27 cellular contexts compared by ENCODE assay signal in genomic region chr2:181074457-181074856, GRCh38.
DNase-seq lines count a peak whose midpoint lies in the region; ATAC-seq and TF ChIP-seq lines count a peak whose summit lies in the region.
"Had no signal": no experiment of that assay in that cellular context is flagged by ENCODE, and none has a peak within 500 bp of the region (broad histone marks: within the 10 kb centered on the region; RNA-seq: fewer than 3 reads in every experiment).

No MANE protein-coding gene starts in this region.

- H3K27ac Mint-ChIP-seq in effector memory CD8-positive, alpha-beta T cell: peak overlapping the region; percentile 32 to 61
- H3K27ac Mint-ChIP-seq in CD14-positive monocyte (no peak overlapping the region), Caco-2 (ENCODE audit: unreplicated experiment) (no peak overlapping the region)
- H3K27ac Mint-ChIP-seq: activated B cell treated with CpG ODN at 0.5 μM for 24 hours; activated naive CD8-positive, alpha-beta T cell treated with anti-CD3 and anti-CD28 coated beads, Interleukin-2, amount 50 U/mL, for 24 hours; T-cell had no signal

- no peaks in the 10 kb centered on the region for H3K9me3 ChIP-seq in MG63
- no peaks in the 10 kb centered on the region for H3K9me3 ChIP-seq in gastrocnemius medialis
- H3K9me3 ChIP-seq in Caco-2: no peaks in the 10 kb centered on the region
- H3K9me3 ChIP-seq: left lung, SJCRH30, spleen had no signal

- H3K36me3 ChIP-seq in MG63 (no peaks in the 10 kb centered on the region), gastrocnemius medialis (no peaks in the 10 kb centered on the region), Caco-2 (ENCODE audit: control insufficient read depth, insufficient read depth, low read length) (no peaks in the 10 kb centered on the region)
- H3K36me3 ChIP-seq: left lung, SJCRH30, spleen had no signal

- no peak overlapping the region for H3K27ac ChIP-seq in gastrocnemius medialis
- H3K27ac ChIP-seq: C4-2B, hepatocyte, KMS-11, left lung, SJCRH30, spleen had no signal

- POLR2A ChIA-PET in Caco-2 (lab: Charles Lee): no interaction called here

- peak; percentile 56 for DNase-seq in EH (ENCODE audit: low read depth)
- peak; percentile 2 for DNase-seq in MG63
- no peak for DNase-seq in effector memory CD8-positive, alpha-beta T cell
- DNase-seq in kidney tubule cell (ENCODE audit: low spot score): peak; percentile 11
- DNase-seq in CD14-positive monocyte (ENCODE audit: low spot score): no peak
- no peak for DNase-seq in gastrocnemius medialis
- no peak for DNase-seq in Caco-2
- DNase-seq: activated B cell treated with CpG ODN at 0.5 μM for 24 hours; activated CD4-positive, alpha-beta T cell treated with anti-CD3 and anti-CD28 coated beads, Interleukin-2, amount 50 U/mL, for 1 hour; activated naive CD8-positive, alpha-beta T cell treated with anti-CD3 and anti-CD28 coated beads, Interleukin-2, amount 50 U/mL, for 24 hours; activated T-cell treated with anti-CD3 and anti-CD28 coated beads, Interleukin-2, amount 50 U/mL, for 48 hours; cerebellar nuclear complex; erythroblast; foreskin melanocyte; left lung; NCI-H1694; posterior cingulate gyrus; right cardiac atrium; SJCRH30; spleen; stimulated activated CD4-positive, alpha-beta T cell treated with anti-CD3 and anti-CD28 coated beads, Interleukin-2, amount 100 ng/mL, for 48 hours; T-cell; trophoblast cell had no signal

- H3K4me1 ChIP-seq in gastrocnemius medialis (peaks cover 9 to 18% of the 10 kb centered on the region in 2 donors), Caco-2 (no peaks in the 10 kb centered on the region)
- H3K4me1 ChIP-seq: SJCRH30 had no signal

- no peaks in the 10 kb centered on the region for H3K36me3 Mint-ChIP-seq in effector memory CD8-positive, alpha-beta T cell (ENCODE audit: insufficient read depth)
- peaks cover 7% of the 10 kb centered on the region in 2 donors for H3K36me3 Mint-ChIP-seq in CD14-positive monocyte
- H3K36me3 Mint-ChIP-seq in Caco-2 (ENCODE audit: insufficient read depth, unreplicated experiment): no peaks in the 10 kb centered on the region
- H3K36me3 Mint-ChIP-seq: T-cell had no signal

- H3K4me3 Mint-ChIP-seq in effector memory CD8-positive, alpha-beta T cell: no peak overlapping the region
- H3K4me3 Mint-ChIP-seq in CD14-positive monocyte: no peak overlapping the region
- H3K4me3 Mint-ChIP-seq in Caco-2 (ENCODE audit: unreplicated experiment): no peak overlapping the region
- H3K4me3 Mint-ChIP-seq: activated B cell treated with CpG ODN at 0.5 μM for 24 hours; activated naive CD8-positive, alpha-beta T cell treated with anti-CD3 and anti-CD28 coated beads, Interleukin-2, amount 50 U/mL, for 24 hours; T-cell had no signal

- H3K27me3 Mint-ChIP-seq in effector memory CD8-positive, alpha-beta T cell: no peaks in the 10 kb centered on the region
- H3K27me3 Mint-ChIP-seq in CD14-positive monocyte (ENCODE audit: low read depth in 3 of 3): no peaks in the 10 kb centered on the region
- H3K27me3 Mint-ChIP-seq in Caco-2 (ENCODE audit: insufficient read depth, unreplicated experiment): no peaks in the 10 kb centered on the region
- H3K27me3 Mint-ChIP-seq: activated B cell treated with CpG ODN at 0.5 μM for 24 hours; activated naive CD8-positive, alpha-beta T cell treated with anti-CD3 and anti-CD28 coated beads, Interleukin-2, amount 50 U/mL, for 24 hours; T-cell had no signal

- no peak for TF ChIP-seq POLR2A in gastrocnemius medialis (IDR thresholded peaks at IDR 0.05)

- ATAC-seq in effector memory CD8-positive, alpha-beta T cell (replicated peaks): no peak
- no peak for ATAC-seq in GM18519 (IDR thresholded peaks at IDR 0.05; ENCODE audit: low FRiP score, unreplicated experiment)
- no peak for ATAC-seq in gastrocnemius medialis
- ATAC-seq: activated naive CD8-positive, alpha-beta T cell treated with anti-CD3 and anti-CD28 coated beads, Interleukin-2, amount 50 U/mL, for 24 hours; left lung; right cardiac atrium; T-cell had no signal

- CTCF ChIA-PET in Caco-2 (lab: Charles Lee): no interaction called here

- no peaks in the 10 kb centered on the region for H3K9me3 Mint-ChIP-seq in effector memory CD8-positive, alpha-beta T cell
- H3K9me3 Mint-ChIP-seq in CD14-positive monocyte: no peaks in the 10 kb centered on the region
- no peaks in the 10 kb centered on the region for H3K9me3 Mint-ChIP-seq in Caco-2 (ENCODE audit: unreplicated experiment)
- H3K9me3 Mint-ChIP-seq: activated B cell treated with CpG ODN at 0.5 μM for 24 hours; activated naive CD8-positive, alpha-beta T cell treated with anti-CD3 and anti-CD28 coated beads, Interleukin-2, amount 50 U/mL, for 24 hours; T-cell had no signal

- intact Hi-C loops in CD14-positive monocyte (cut with micrococcal nuclease): loop anchor here in 1 of 2 donors (10.0 kb wide), 1 partner anchor 390 kb away; no protein-coding TSS in a partner anchor
- intact Hi-C loops in gastrocnemius medialis (cut with DNase I; ENCODE audit: low total_unique reads): loop anchor here (10.0 kb wide), 2 partner anchors 390 to 640 kb away; no protein-coding TSS in a partner anchor
- intact Hi-C loops in Caco-2 (cut with micrococcal nuclease; ENCODE audit: unreplicated experiment): no loop called here

- BruUV-seq in Caco-2 (replicated peaks; lab: Mats Ljungman, UMichigan): no TSS peak

- peaks cover 2 to 8% of the 10 kb centered on the region in 2 donors for H3K4me1 Mint-ChIP-seq in effector memory CD8-positive, alpha-beta T cell (ENCODE audit: low read depth in 2 of 2)
- H3K4me1 Mint-ChIP-seq in CD14-positive monocyte (peaks cover 14% of the 10 kb centered on the region), Caco-2 (ENCODE audit: low read depth, unreplicated experiment) (no peaks in the 10 kb centered on the region)
- H3K4me1 Mint-ChIP-seq: activated B cell treated with CpG ODN at 0.5 μM for 24 hours had no signal

- TF ChIP-seq CTCF in CD14-positive monocyte (IDR thresholded peaks at IDR 0.05) (no peak), gastrocnemius medialis (IDR thresholded peaks at IDR 0.05 in 4 of 5, conservative IDR thresholded peaks at IDR 0.05 in 1 of 5) (no peak), Caco-2 (IDR thresholded peaks at IDR 0.05; ENCODE audit: insufficient read depth in 1 of 2, low read depth in 1 of 2, low read length in 1 of 2, severe bottlenecking in 1 of 2, unreplicated experiment in 1 of 2) (no peak)

- in situ Hi-C loops in gastrocnemius medialis (cut with MboI; ENCODE audit: low sequenced_read_pairs in 4 of 4): loop anchor here in 2 of 4 donors (25.0 kb wide), 2 partner anchors 937 to 962 kb away; no protein-coding TSS in a partner anchor

- H3K27me3 ChIP-seq in MG63 (no peaks in the 10 kb centered on the region), gastrocnemius medialis (no peaks in the 10 kb centered on the region), Caco-2 (replicated peaks; ENCODE audit: control insufficient read depth, insufficient read depth, low read length) (no peaks in the 10 kb centered on the region)
- H3K27me3 ChIP-seq: hepatocyte, left lung, SJCRH30, spleen had no signal

- H3K4me3 ChIP-seq in MG63 (no peak overlapping the region), gastrocnemius medialis (no peak overlapping the region), Caco-2 (ENCODE audit: low read depth, low read length) (no peak overlapping the region)
- H3K4me3 ChIP-seq: hepatocyte, left lung, SJCRH30, spleen had no signal

Comparison
In these comparisons a context has a peak if more than half of its experiments do, and no peak if none do; other contexts are left out.
1. DNase-seq: peak in EH (single experiment), MG63 (single experiment) and kidney tubule cell (single experiment); none in effector memory CD8-positive, alpha-beta T cell (0 of 3), CD14-positive monocyte (single experiment), gastrocnemius medialis (0 of 2) and Caco-2 (0 of 2).
2. H3K27ac Mint-ChIP-seq: peak in effector memory CD8-positive, alpha-beta T cell (2 of 2); none in CD14-positive monocyte (0 of 7) and Caco-2 (single experiment).